16 cellular contexts compared by ENCODE assay signal in genomic region chr4:37480509-37480908, GRCh38.
DNase-seq lines count a peak whose midpoint lies in the region; ATAC-seq and TF ChIP-seq lines count a peak whose summit lies in the region.
"Had no signal": no experiment of that assay in that cellular context is flagged by ENCODE, and none has a peak within 500 bp of the region (broad histone marks: within the 10 kb centered on the region; RNA-seq: fewer than 3 reads in every experiment).

No MANE protein-coding gene starts in this region.

- intact Hi-C loops in PC-3 (cut with micrococcal nuclease), result no loop called here

- no peak overlapping the region for H2AFZ ChIP-seq in PC-3 (ENCODE audit: low read length)
- peak overlapping the region; percentile 54 for H2AFZ ChIP-seq in parathyroid adenoma
- H2AFZ ChIP-seq: GM23338 had no signal

- CTCF ChIA-PET in PC-3 (lab: Charles Lee), result no interaction called here

- TF ChIP-seq CTCF in PC-3 (conservative IDR thresholded peaks at IDR 0.05; ENCODE audit: low read depth, low read length) (no peak), epithelial cell of proximal tubule (conservative IDR thresholded peaks at IDR 0.05; ENCODE audit: low read depth, low read length) (no peak), parathyroid adenoma (IDR thresholded peaks at IDR 0.05) (no peak)

- H3K4me3 ChIP-seq in PC-3 (ENCODE audit: low read length) (no peak overlapping the region), epithelial cell of proximal tubule (ENCODE audit: low read depth, low read length) (peak overlapping the region; percentile 17), parathyroid adenoma (ENCODE audit: low read depth, low read length) (peak overlapping the region; percentile 0), subcutaneous abdominal adipose tissue (ENCODE audit: low read depth in 1 of 5, low read length in 5 of 5) (no peak overlapping the region)
- H3K4me3 ChIP-seq: A549, GM12878, GM23338 had no signal

- ATAC-seq in PC-3, result no peak
- ATAC-seq: A549; CD8-positive, alpha-beta T cell; GM12878; GM23338 had no signal

- H3K9me3 Mint-ChIP-seq in immature natural killer cell, result peaks cover 0 to 10% (median 0%) of the 10 kb centered on the region in 6 donors
- H3K9me3 Mint-ChIP-seq: CD8-positive, alpha-beta T cell; GM23338 had no signal

- POLR2A ChIA-PET in PC-3 (lab: Charles Lee; ENCODE audit: unreplicated experiment), result no interaction called here

- H3K9me2 ChIP-seq in PC-3 (replicated peaks; ENCODE audit: low read length), result no peaks in the 10 kb centered on the region

- H3K36me3 ChIP-seq in PC-3 (ENCODE audit: low read depth, low read length) (no peaks in the 10 kb centered on the region), parathyroid adenoma (ENCODE audit: control insufficient read depth, insufficient read depth, low read length) (no peaks in the 10 kb centered on the region), subcutaneous abdominal adipose tissue (ENCODE audit: control insufficient read depth in 5 of 5, insufficient read depth in 5 of 5, low read length in 5 of 5) (no peaks in the 10 kb centered on the region)

- H3K9me3 ChIP-seq in PC-3 (ENCODE audit: low read length), result no peaks in the 10 kb centered on the region
- no peaks in the 10 kb centered on the region for H3K9me3 ChIP-seq in parathyroid adenoma (ENCODE audit: control insufficient read depth, low read length)
- H3K9me3 ChIP-seq in subcutaneous abdominal adipose tissue (ENCODE audit: control insufficient read depth in 5 of 5, low read length in 5 of 5), result no peaks in the 10 kb centered on the region
- H3K9me3 ChIP-seq: A549 had no signal

- H3K27ac ChIP-seq in PC-3 (ENCODE audit: low read length), result no peak overlapping the region
- peak overlapping the region; percentile 64 for H3K27ac ChIP-seq in parathyroid adenoma
- peak overlapping the region; percentile 73 for H3K27ac ChIP-seq in subcutaneous abdominal adipose tissue (ENCODE audit: low read depth, low read length)
- H3K27ac ChIP-seq: A549 had no signal

- H3K27me3 ChIP-seq in PC-3 (ENCODE audit: low read length) (no peaks in the 10 kb centered on the region), parathyroid adenoma (ENCODE audit: control insufficient read depth, insufficient read depth, low read length) (no peaks in the 10 kb centered on the region), subcutaneous abdominal adipose tissue (ENCODE audit: control insufficient read depth in 5 of 5, insufficient read depth in 4 of 5, low read length in 5 of 5) (no peaks in the 10 kb centered on the region)

- BruUV-seq in PC-3 (replicated peaks; lab: Mats Ljungman, UMichigan), result no TSS peak

- H3K4me2 ChIP-seq in PC-3 (ENCODE audit: low read length) (no peak overlapping the region), parathyroid adenoma (ENCODE audit: low read length) (peak overlapping the region; percentile 20)
- H3K4me2 ChIP-seq: A549, GM23338 had no signal

- H3K4me1 Mint-ChIP-seq in immature natural killer cell, result no peaks in the 10 kb centered on the region
- H3K4me1 Mint-ChIP-seq: GM23338 had no signal

- peaks cover 3 to 11% (median 7%) of the 10 kb centered on the region in 3 donors for H3K27me3 Mint-ChIP-seq in immature natural killer cell (ENCODE audit: low read depth in 3 of 3)

- 0 out of 2 replicates have a peak, but pooled peaks cover 1% of the 10 kb centered on the region for H3K4me1 ChIP-seq in PC-3 (ENCODE audit: insufficient read depth, low read length)
- H3K4me1 ChIP-seq in parathyroid adenoma, result peaks cover 16% of the 10 kb centered on the region
- peaks cover 0 to 35% (median 27%) of the 10 kb centered on the region in 5 donors for H3K4me1 ChIP-seq in subcutaneous abdominal adipose tissue (ENCODE audit: control insufficient read depth in 5 of 5, insufficient read depth in 5 of 5, low read length in 5 of 5)
- H3K4me1 ChIP-seq: A549 had no signal

- no peaks in the 10 kb centered on the region for H4K20me1 ChIP-seq in PC-3 (ENCODE audit: low read length)

- H3K27ac Mint-ChIP-seq in immature natural killer cell, result no peak overlapping the region
- H3K27ac Mint-ChIP-seq: CD8-positive, alpha-beta T cell; GM23338 had no signal

- H3K4me3 Mint-ChIP-seq in immature natural killer cell, result no peak overlapping the region
- H3K4me3 Mint-ChIP-seq: CD8-positive, alpha-beta T cell; GM23338 had no signal

- H3K9ac ChIP-seq in PC-3 (ENCODE audit: low read length) (no peak overlapping the region), parathyroid adenoma (no peak overlapping the region), subcutaneous abdominal adipose tissue (ENCODE audit: low read length in 5 of 5) (no peak overlapping the region)

- H3K79me2 ChIP-seq in PC-3 (ENCODE audit: low read length) (no peaks in the 10 kb centered on the region), parathyroid adenoma (no peaks in the 10 kb centered on the region)

- no peaks in the 10 kb centered on the region for H3F3A ChIP-seq in PC-3 (ENCODE audit: low read length, unreplicated experiment)

- H3K36me3 Mint-ChIP-seq in immature natural killer cell, result no peaks in the 10 kb centered on the region
- H3K36me3 Mint-ChIP-seq: CD14-positive monocyte; CD8-positive, alpha-beta T cell had no signal

- DNase-seq in PC-3 (peak; percentile 31), epithelial cell of proximal tubule (ENCODE audit: low read depth) (no peak), GM19240 (ENCODE audit: insufficient read length, low spot score) (no peak), immature natural killer cell (no peak), NCI-H510A (lab: John Stamatoyannopoulos, UW) (no peak), AG20443 (ENCODE audit: low spot score) (no peak)
- DNase-seq: CD8-positive, alpha-beta T cell; COR-L47; DMS53; H7 had no signal

Comparison
In these comparisons a context has a peak if more than half of its experiments do, and no peak if none do; other contexts are left out.
1. H3K4me3 ChIP-seq: peak in epithelial cell of proximal tubule (single experiment) and parathyroid adenoma (single experiment); none in PC-3 (single experiment) and subcutaneous abdominal adipose tissue (0 of 5).